Comparison of ENCODE assay signal across 19 cellular contexts in genomic region chr12:111352300-111352993, GRCh38. TPM values are rescaled to one million over a fixed set of nuclear protein-coding genes. Genes with fewer than 3 reads are reported as not detected.
DNase-seq lines count a peak whose midpoint lies in the region; ATAC-seq lines count a peak whose summit lies in the region.
"Had no signal": no experiment of that assay in that cellular context is flagged by ENCODE, and none has a peak within 500 bp of the region (broad histone marks: within the 10 kb centered on the region; RNA-seq: fewer than 3 reads in every experiment).

No MANE protein-coding gene starts in this region.

- peak; percentile 73 for ATAC-seq in stimulated activated naive CD8-positive, alpha-beta T cell treated with anti-CD3 and anti-CD28 coated beads, Interleukin-15, Interleukin-2, amounts not matched to agents 100 U/mL and 50 U/mL, for 24 hours
- no peak for ATAC-seq in stimulated activated naive CD8-positive, alpha-beta T cell treated with anti-CD3 and anti-CD28 coated beads, Interleukin-15, amount 100 ng/mL, for 72 hours
- ATAC-seq in naive B cell (ENCODE audit: low read depth in 2 of 2) (peak in 1 of 2 donors; percentile 15), GM21423 (IDR thresholded peaks at IDR 0.05; ENCODE audit: unreplicated experiment) (no peak)
- ATAC-seq in activated T-cell treated with anti-CD3 and anti-CD28 coated beads, Interleukin-2, amount 50 U/mL, for 72 hours (replicated peaks in 1 of 2) = no peak
- ATAC-seq: GM12878 had no signal

- H3K27me3 Mint-ChIP-seq in stimulated activated naive CD8-positive, alpha-beta T cell treated with anti-CD3 and anti-CD28 coated beads, Interleukin-15, amount 100 ng/mL, for 72 hours = no peaks in the 10 kb centered on the region
- H3K27me3 Mint-ChIP-seq in naive B cell = no peaks in the 10 kb centered on the region
- H3K27me3 Mint-ChIP-seq in activated T-cell treated with anti-CD3 and anti-CD28 coated beads, Interleukin-2, amount 50 U/mL, for 72 hours (ENCODE audit: low read depth) = no peaks in the 10 kb centered on the region
- H3K27me3 Mint-ChIP-seq: B cell; CD8-positive, alpha-beta memory T cell; IgD-negative memory B cell had no signal

- H3K27ac Mint-ChIP-seq in stimulated activated naive CD8-positive, alpha-beta T cell treated with anti-CD3 and anti-CD28 coated beads, Interleukin-15, amount 100 ng/mL, for 72 hours = no peak overlapping the region
- H3K27ac Mint-ChIP-seq in naive B cell = peak overlapping the region in 4 of 6 donors; percentile 29 to 72 (median 46)
- no peak overlapping the region for H3K27ac Mint-ChIP-seq in activated T-cell treated with anti-CD3 and anti-CD28 coated beads, Interleukin-2, amount 50 U/mL, for 72 hours
- H3K27ac Mint-ChIP-seq: CD4-positive, CD25-positive, alpha-beta regulatory T cell; IgD-negative memory B cell had no signal

- H3K9me3 Mint-ChIP-seq in stimulated activated naive CD8-positive, alpha-beta T cell treated with anti-CD3 and anti-CD28 coated beads, Interleukin-15, amount 100 ng/mL, for 72 hours = peaks cover 1 to 23% of the 10 kb centered on the region in 2 donors
- H3K9me3 Mint-ChIP-seq in naive B cell = peaks cover 0 to 19% (median 12%) of the 10 kb centered on the region in 7 donors
- H3K9me3 Mint-ChIP-seq in activated T-cell treated with anti-CD3 and anti-CD28 coated beads, Interleukin-2, amount 50 U/mL, for 72 hours = peaks cover 0 to 10% of the 10 kb centered on the region in 2 donors

- H3K36me3 Mint-ChIP-seq in naive B cell = no peaks in the 10 kb centered on the region
- H3K36me3 Mint-ChIP-seq in activated T-cell treated with anti-CD3 and anti-CD28 coated beads, Interleukin-2, amount 50 U/mL, for 72 hours (ENCODE audit: insufficient read depth in 2 of 2) = peaks cover 0 to 5% of the 10 kb centered on the region in 2 donors
- H3K36me3 Mint-ChIP-seq: CD4-positive, CD25-positive, alpha-beta regulatory T cell had no signal

- in situ Hi-C loops in SK-MEL-5 (cut with HindIII; ENCODE audit: low pct_unique_long_range_greater_than_20kb, low sequenced_read_pairs) = no loop called here

- no peak for DNase-seq in stimulated activated naive CD8-positive, alpha-beta T cell treated with anti-CD3 and anti-CD28 coated beads, Interleukin-15, Interleukin-2, amounts not matched to agents 100 U/mL and 50 U/mL, for 24 hours
- DNase-seq in stimulated activated naive CD8-positive, alpha-beta T cell treated with anti-CD3 and anti-CD28 coated beads, Interleukin-15, amount 100 ng/mL, for 72 hours = no peak
- peak; percentile 19 for DNase-seq in SK-MEL-5 (ENCODE audit: low read depth, low spot score)
- DNase-seq in naive B cell = no peak
- no peak for DNase-seq in activated T-cell treated with anti-CD3 and anti-CD28 coated beads, Interleukin-2, amount 50 U/mL, for 72 hours
- DNase-seq in HuH-7 (ENCODE audit: low spot score) = no peak
- DNase-seq: C1 segment of cervical spinal cord; CD4-positive, CD25-positive, alpha-beta regulatory T cell; CD8-positive, alpha-beta memory T cell; COR-L47; DMS 273 treated with DMSO at 0.1 percent for 48 hours; DMS53; DND-41; EL; H9 had no signal

- H3K4me1 Mint-ChIP-seq in stimulated activated naive CD8-positive, alpha-beta T cell treated with anti-CD3 and anti-CD28 coated beads, Interleukin-15, amount 100 ng/mL, for 72 hours = no peaks in the 10 kb centered on the region
- H3K4me1 Mint-ChIP-seq in naive B cell = peaks cover 21 to 25% (median 23%) of the 10 kb centered on the region in 3 donors
- no peaks in the 10 kb centered on the region for H3K4me1 Mint-ChIP-seq in activated T-cell treated with anti-CD3 and anti-CD28 coated beads, Interleukin-2, amount 50 U/mL, for 72 hours (ENCODE audit: low read depth)
- H3K4me1 Mint-ChIP-seq: CD4-positive, CD25-positive, alpha-beta regulatory T cell; CD8-positive, alpha-beta memory T cell had no signal

- no peak overlapping the region for H3K4me3 Mint-ChIP-seq in stimulated activated naive CD8-positive, alpha-beta T cell treated with anti-CD3 and anti-CD28 coated beads, Interleukin-15, amount 100 ng/mL, for 72 hours
- no peak overlapping the region for H3K4me3 Mint-ChIP-seq in naive B cell
- H3K4me3 Mint-ChIP-seq in activated T-cell treated with anti-CD3 and anti-CD28 coated beads, Interleukin-2, amount 50 U/mL, for 72 hours = no peak overlapping the region
- H3K4me3 Mint-ChIP-seq: B cell; CD4-positive, CD25-positive, alpha-beta regulatory T cell; CD8-positive, alpha-beta memory T cell; H9; IgD-negative memory B cell had no signal

RNA-seq across cellular contexts. Expression of gene PHETA1, which starts 16.4 kb away (rescaled TPM):
- total RNA-seq in SK-MEL-5 (2014; rRNA removed; shearing (Covaris generic)) = 3.7 and 5.0 TPM in 2 replicates
- 11.7 and 15.4 TPM in 2 replicates for polyA plus RNA-seq in SK-MEL-5 (2015; cell fraction: cytosol; rRNA removed)
- polyA plus RNA-seq in SK-MEL-5 (2015; cell fraction: nucleus; rRNA removed) = 6.6 and 9.7 TPM in 2 replicates
- 10 to 100 TPM in 1 of 6 donors, 1 to 10 TPM in 5; 5.3 to 14.7 (median 7.7) TPM for polyA plus RNA-seq in naive B cell (ENCODE audit: low read depth in 6 of 6)
- 1 to 10 TPM; 1.0 to 2.2 TPM for total RNA-seq in activated T-cell treated with anti-CD3 and anti-CD28 coated beads, Interleukin-2, amount 50 U/mL, for 72 hours

RNA-seq across cellular contexts. Expression of gene SH2B3, which starts 53.3 kb away (rescaled TPM):
- 55.2 and 57.1 TPM in 2 replicates for total RNA-seq in SK-MEL-5 (2014; rRNA removed; shearing (Covaris generic))
- 98.7 and 159 TPM in 2 replicates for polyA plus RNA-seq in SK-MEL-5 (2015; cell fraction: cytosol; rRNA removed)
- polyA plus RNA-seq in SK-MEL-5 (2015; cell fraction: nucleus; rRNA removed) = 49.0 and 63.7 TPM in 2 replicates
- 10 to 100 TPM in 1 of 6 donors, 1 to 10 TPM in 5; 3.6 to 10.4 (median 4.5) TPM for polyA plus RNA-seq in naive B cell (ENCODE audit: low read depth in 6 of 6)
- total RNA-seq in activated T-cell treated with anti-CD3 and anti-CD28 coated beads, Interleukin-2, amount 50 U/mL, for 72 hours = 10 to 100 TPM; 33.3 to 37.4 TPM

Comparison
In these comparisons a context has a peak if more than half of its experiments do, and no peak if none do; other contexts are left out.
1. H3K27ac Mint-ChIP-seq: peak in naive B cell (4 of 6); none in stimulated activated naive CD8-positive, alpha-beta T cell treated with anti-CD3 and anti-CD28 coated beads, Interleukin-15, amount 100 ng/mL, for 72 hours (0 of 2) and activated T-cell treated with anti-CD3 and anti-CD28 coated beads, Interleukin-2, amount 50 U/mL, for 72 hours (single experiment).